Comparison of ENCODE assay signal across 1 cellular context in the genomic region with DNA sequence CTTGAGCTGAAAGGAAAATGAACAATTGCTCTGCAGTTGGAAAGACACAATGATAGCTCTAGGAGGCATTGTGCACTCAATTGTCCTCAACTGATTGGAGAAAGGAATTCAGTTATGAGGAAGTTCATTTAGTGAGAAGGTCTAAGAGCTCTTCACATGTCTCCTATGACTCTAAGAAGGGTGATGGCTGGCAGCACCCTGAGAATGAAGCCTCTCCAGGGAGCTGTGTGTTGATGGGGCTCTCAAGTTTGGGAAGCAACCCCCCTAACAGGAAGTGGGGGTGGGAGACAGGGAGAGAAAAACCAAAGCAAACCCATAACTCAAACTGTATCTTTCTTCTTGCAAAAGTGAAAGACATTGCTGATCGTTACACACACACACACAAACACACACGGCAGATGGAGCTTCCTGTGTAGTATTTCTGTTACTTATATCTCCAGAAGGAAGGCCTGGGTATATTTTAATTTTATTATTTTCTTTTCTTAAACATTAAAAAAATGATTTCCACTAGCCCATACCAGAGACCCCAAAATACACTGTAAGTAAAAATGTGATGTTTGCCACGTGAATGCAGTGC.
TF ChIP-seq lines count a peak whose summit lies in the region.

No MANE protein-coding gene starts in this region.

TF ChIP-seq in HepG2, 621 proteins besides CTCF, POLR2A, EP300 and RAD21 (continued from another document):
- TF ChIP-seq, protein P1, sequence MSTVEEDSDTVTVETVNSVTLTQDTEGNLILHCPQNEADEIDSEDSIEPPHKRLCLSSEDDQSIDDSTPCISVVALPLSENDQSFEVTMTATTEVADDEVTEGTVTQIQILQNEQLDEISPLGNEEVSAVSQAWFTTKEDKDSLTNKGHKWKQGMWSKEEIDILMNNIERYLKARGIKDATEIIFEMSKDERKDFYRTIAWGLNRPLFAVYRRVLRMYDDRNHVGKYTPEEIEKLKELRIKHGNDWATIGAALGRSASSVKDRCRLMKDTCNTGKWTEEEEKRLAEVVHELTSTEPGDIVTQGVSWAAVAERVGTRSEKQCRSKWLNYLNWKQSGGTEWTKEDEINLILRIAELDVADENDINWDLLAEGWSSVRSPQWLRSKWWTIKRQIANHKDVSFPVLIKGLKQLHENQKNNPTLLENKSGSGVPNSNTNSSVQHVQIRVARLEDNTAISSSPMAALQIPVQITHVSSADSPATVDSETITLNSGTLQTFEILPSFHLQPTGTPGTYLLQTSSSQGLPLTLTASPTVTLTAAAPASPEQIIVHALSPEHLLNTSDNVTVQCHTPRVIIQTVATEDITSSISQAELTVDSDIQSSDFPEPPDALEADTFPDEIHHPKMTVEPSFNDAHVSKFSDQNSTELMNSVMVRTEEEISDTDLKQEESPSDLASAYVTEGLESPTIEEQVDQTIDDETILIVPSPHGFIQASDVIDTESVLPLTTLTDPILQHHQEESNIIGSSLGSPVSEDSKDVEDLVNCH (CRISPR knock-in tag; IDR thresholded peaks at IDR 0.05): no peak
